Comparison of ENCODE assay signal across 8 cellular contexts in the genomic region with DNA sequence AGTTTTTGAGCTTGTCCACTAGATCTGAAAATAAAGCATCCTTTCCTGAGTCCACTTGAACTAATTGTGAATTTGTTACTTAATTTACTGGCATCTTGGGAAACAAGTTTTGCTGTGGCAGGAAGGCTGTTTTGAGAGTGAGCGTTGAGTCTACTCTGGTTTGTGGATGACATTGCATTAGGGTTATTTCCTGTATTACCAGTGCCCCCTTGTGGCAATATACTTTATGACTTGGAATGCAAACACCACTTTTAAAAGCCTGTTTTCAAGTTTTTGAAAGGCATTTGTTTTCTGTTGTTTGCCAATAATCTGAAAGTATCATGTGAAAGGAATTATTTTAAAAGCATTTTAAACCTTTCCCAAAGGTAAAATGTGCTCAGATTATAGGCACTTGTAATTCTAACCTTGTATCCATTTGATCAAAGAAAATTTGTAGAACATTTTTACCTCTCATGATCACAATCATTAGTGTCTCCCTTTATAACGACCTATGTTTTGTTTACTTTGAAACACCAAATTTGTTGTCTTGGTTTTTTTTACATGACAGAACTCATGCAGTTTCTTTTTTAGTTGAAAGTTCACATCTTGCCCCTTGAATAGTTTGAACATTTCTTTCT. TPM values are rescaled to one million over a fixed set of nuclear protein-coding genes. Genes with fewer than 3 reads are reported as not detected.
DNase-seq lines count a peak whose midpoint lies in the region; ATAC-seq, FAIRE-seq and TF ChIP-seq lines count a peak whose summit lies in the region.

No MANE protein-coding gene starts in this region.

- no peak for TF ChIP-seq POLR2A in K562 (conservative IDR thresholded peaks at IDR 0.05)

- TF ChIP-seq RAD21 in K562 (CRISPR knock-in tag; conservative IDR thresholded peaks at IDR 0.05 in 1 of 2, IDR thresholded peaks at IDR 0.05 in 1 of 2), result peak; percentile 81 to 82

- no peaks in the 10 kb centered on the region for H3K79me2 ChIP-seq in K562 (ENCODE audit: control insufficient read depth, insufficient read depth, low read length)

- H3K36me3 ChIP-seq in K562 (ENCODE audit: control insufficient read depth, insufficient read depth, low read length) (no peaks in the 10 kb centered on the region), iPS-20b (ENCODE audit: insufficient read depth, low read depth, low read length) (no peaks in the 10 kb centered on the region)

- no peaks in the 10 kb centered on the region for H3K9me3 ChIP-seq in K562 (replicated peaks; ENCODE audit: control insufficient read depth, insufficient read depth, low read depth, low read length)
- no peaks in the 10 kb centered on the region for H3K9me3 ChIP-seq in iPS-20b (ENCODE audit: insufficient read depth, low read depth, low read length)

- intact Hi-C loops in K562 (cut with micrococcal nuclease), result loop anchor here (1.0 to 10.0 kb wide), 3 partner anchors 153 to 661 kb away; no protein-coding TSS in a partner anchor

- no peak overlapping the region for H3K27ac ChIP-seq in K562 (ENCODE audit: extremely low read depth, low read depth, low read length)
- no peak overlapping the region for H3K27ac ChIP-seq in iPS-20b (ENCODE audit: low read length)

- no peaks in the 10 kb centered on the region for H3K36me3 Mint-ChIP-seq in stimulated activated effector memory CD8-positive, alpha-beta T cell treated with anti-CD3 and anti-CD28 coated beads, Interleukin-12 subunit alpha, Interleukin-12 subunit beta, amount 100 ng/mL, for 72 hours

- H3K4me3 ChIP-seq in K562 (no peak overlapping the region), iPS-20b (ENCODE audit: low read length) (no peak overlapping the region)

- DNase-seq in NCI-H82 (lab: John Stamatoyannopoulos, UW), result peak; percentile 68
- DNase-seq in NCI-H82 treated with DMSO at 0.1 percent for 48 hours (lab: John Stamatoyannopoulos, UW; ENCODE audit: unreplicated experiment), result no peak
- peak; percentile 27 for DNase-seq in NCI-H748 treated with DMSO at 0.1 percent for 48 hours (lab: John Stamatoyannopoulos, UW)
- peak; percentile 49 to 76 (median 52) for DNase-seq in K562 (ENCODE audit: extremely low read depth in 1 of 4, low spot score in 3 of 4)
- DNase-seq in stimulated activated effector memory CD8-positive, alpha-beta T cell treated with anti-CD3 and anti-CD28 coated beads, Interleukin-12 subunit alpha, Interleukin-12 subunit beta, amount 100 ng/mL, for 72 hours (ENCODE audit: low spot score in 2 of 2), result peak in 1 of 2 donors; percentile 25

- no peak for TF ChIP-seq EP300 in K562 (IDR thresholded peaks at IDR 0.05; ENCODE audit: low read length)

- in situ Hi-C loops in K562 (cut with MboI), result loop anchor here (25.0 kb wide), 1 partner anchor 151 kb away; no protein-coding TSS in a partner anchor

- no peaks in the 10 kb centered on the region for H4K20me1 ChIP-seq in K562 (replicated peaks; ENCODE audit: control insufficient read depth, insufficient read depth, low read length)

- ATAC-seq in GM19043 (IDR thresholded peaks at IDR 0.05; ENCODE audit: low read depth, unreplicated experiment) (peak; percentile 87), HG03159 (IDR thresholded peaks at IDR 0.05; ENCODE audit: unreplicated experiment) (peak; percentile 98), K562 (peak; percentile 90)
- peak; percentile 76 for ATAC-seq in stimulated activated effector memory CD8-positive, alpha-beta T cell treated with anti-CD3 and anti-CD28 coated beads, Interleukin-12 subunit alpha, Interleukin-12 subunit beta, amount 100 ng/mL, for 72 hours

- H3K27ac Mint-ChIP-seq in stimulated activated effector memory CD8-positive, alpha-beta T cell treated with anti-CD3 and anti-CD28 coated beads, Interleukin-12 subunit alpha, Interleukin-12 subunit beta, amount 100 ng/mL, for 72 hours, result no peak overlapping the region

- no peak overlapping the region; the same call in 1 of the 2 replicates for H2AFZ ChIP-seq in K562 (ENCODE audit: low read depth, low read length)

- no peak overlapping the region for H3K4me2 ChIP-seq in K562 (ENCODE audit: insufficient read depth, low read length)

- H3K9me1 ChIP-seq in K562 (ENCODE audit: control insufficient read depth, insufficient read depth, low read length), result no peaks in the 10 kb centered on the region

- 0% methylated on average over 2 of the region's 2 CpGs for WGBS in K562 (ENCODE audit: insufficient coverage, low coverage, missing lambda C conversion rate)

- BruUV-seq in K562 (replicated peaks; lab: Mats Ljungman, UMichigan), result no TSS peak

- H3K27me3 ChIP-seq in K562 (ENCODE audit: control insufficient read depth in 2 of 2, insufficient read depth in 2 of 2, low read length in 2 of 2) (peaks cover 0 to 2% of the 10 kb centered on the region in 2 experiments; a peak in 1 of 5 replicates), iPS-20b (ENCODE audit: insufficient read depth, low read length) (no peaks in the 10 kb centered on the region)

- no peaks in the 10 kb centered on the region for H3K9me3 Mint-ChIP-seq in stimulated activated effector memory CD8-positive, alpha-beta T cell treated with anti-CD3 and anti-CD28 coated beads, Interleukin-12 subunit alpha, Interleukin-12 subunit beta, amount 100 ng/mL, for 72 hours

- CTCF ChIA-PET in K562 (lab: Yijun Ruan, JAX; ENCODE audit: low intra/inter-chr PET ratio), result interaction anchor here (0.6 to 1.3 kb wide), 5 partner anchors 28 to 244 kb away, joined by 3 to 12 read pairs (median 3); no protein-coding TSS in a partner anchor

- POLR2A ChIA-PET in K562 (lab: Yijun Ruan, JAX), result no interaction called here

- H3K9ac ChIP-seq in K562 (ENCODE audit: insufficient read depth in 1 of 2, low read depth in 2 of 2, low read length in 2 of 2), result no peak overlapping the region
- H3K9ac ChIP-seq in iPS-20b (ENCODE audit: low read depth, low read length), result 0 out of 2 replicates have a peak overlapping the region, but pooled peaks have one; percentile 28

- H3K4me1 Mint-ChIP-seq in stimulated activated effector memory CD8-positive, alpha-beta T cell treated with anti-CD3 and anti-CD28 coated beads, Interleukin-12 subunit alpha, Interleukin-12 subunit beta, amount 100 ng/mL, for 72 hours, result no peaks in the 10 kb centered on the region

- peak; percentile 66 to 80 (median 66) for TF ChIP-seq CTCF in K562 (IDR thresholded peaks at IDR 0.05 in 2 of 3, conservative IDR thresholded peaks at IDR 0.05 in 1 of 3; ENCODE audit: insufficient read depth in 2 of 3, low read depth in 1 of 3, low read length in 3 of 3)

- peak; percentile 87 for FAIRE-seq in K562 (lab: Jason Lieb, UNC)

- no peaks in the 10 kb centered on the region for H3K4me1 ChIP-seq in K562 (replicated peaks in 1 of 2; ENCODE audit: control insufficient read depth in 2 of 2, insufficient read depth in 2 of 2, low read length in 2 of 2)
- H3K4me1 ChIP-seq in iPS-20b (ENCODE audit: insufficient read depth, low read length), result no peaks in the 10 kb centered on the region

- no peak overlapping the region for H3K4me3 Mint-ChIP-seq in stimulated activated effector memory CD8-positive, alpha-beta T cell treated with anti-CD3 and anti-CD28 coated beads, Interleukin-12 subunit alpha, Interleukin-12 subunit beta, amount 100 ng/mL, for 72 hours

TF ChIP-seq in K562, 482 proteins besides CTCF, POLR2A, EP300 and RAD21 (continues in another document):
- peak; percentile 45; the same call in 1 of the 2 replicates for TF ChIP-seq C11orf30 (IDR thresholded peaks at IDR 0.05; ENCODE audit: low read depth)
- TF ChIP-seq ZNF354B (CRISPR knock-in tag; IDR thresholded peaks at IDR 0.05), result no peak
- no peak; the same call in 1 of the 2 replicates for TF ChIP-seq ZNF766 (CRISPR knock-in tag; conservative IDR thresholded peaks at IDR 0.05)
- TF ChIP-seq, protein P1, sequence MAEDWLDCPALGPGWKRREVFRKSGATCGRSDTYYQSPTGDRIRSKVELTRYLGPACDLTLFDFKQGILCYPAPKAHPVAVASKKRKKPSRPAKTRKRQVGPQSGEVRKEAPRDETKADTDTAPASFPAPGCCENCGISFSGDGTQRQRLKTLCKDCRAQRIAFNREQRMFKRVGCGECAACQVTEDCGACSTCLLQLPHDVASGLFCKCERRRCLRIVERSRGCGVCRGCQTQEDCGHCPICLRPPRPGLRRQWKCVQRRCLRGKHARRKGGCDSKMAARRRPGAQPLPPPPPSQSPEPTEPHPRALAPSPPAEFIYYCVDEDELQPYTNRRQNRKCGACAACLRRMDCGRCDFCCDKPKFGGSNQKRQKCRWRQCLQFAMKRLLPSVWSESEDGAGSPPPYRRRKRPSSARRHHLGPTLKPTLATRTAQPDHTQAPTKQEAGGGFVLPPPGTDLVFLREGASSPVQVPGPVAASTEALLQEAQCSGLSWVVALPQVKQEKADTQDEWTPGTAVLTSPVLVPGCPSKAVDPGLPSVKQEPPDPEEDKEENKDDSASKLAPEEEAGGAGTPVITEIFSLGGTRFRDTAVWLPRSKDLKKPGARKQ (CRISPR knock-in tag; IDR thresholded peaks at IDR 0.05), result no peak
- TF ChIP-seq YY1 (IDR thresholded peaks at IDR 0.05; ENCODE audit: borderline replicate concordance in 1 of 3, control insufficient read depth in 1 of 3, extremely low read depth in 1 of 3, insufficient read depth in 3 of 3, insufficient read length in 1 of 3, insufficient replicate concordance in 2 of 3, low read depth in 1 of 3, low read length in 2 of 3), result no peak
- no peak for TF ChIP-seq MCM5 (IDR thresholded peaks at IDR 0.05; ENCODE audit: low read depth)
- no peak for TF ChIP-seq ZNF121 (CRISPR knock-in tag; conservative IDR thresholded peaks at IDR 0.05)
- TF ChIP-seq MIER1 (IDR thresholded peaks at IDR 0.05; ENCODE audit: low read depth), result no peak

RNA-seq across cellular contexts. Expression of a gene that starts 18.0 kb away (rescaled TPM):
- 0.33 TPM in 1 of 2 replicates, not detected in the other for total RNA-seq in K562 (2011; cell fraction: chromatin; rRNA removed; ENCODE audit: low replicate concordance)
- 0.13 TPM in 1 of 2 replicates, not detected in the other for total RNA-seq in K562 (2011; cell fraction: nucleolus; rRNA removed)
- total RNA-seq in K562 (2011; cell fraction: nucleoplasm; rRNA removed), result 0.22 TPM in 1 of 2 replicates, not detected in the other
- total RNA-seq in K562 (2014; rRNA removed), result 0.05 and 0.20 TPM in 2 replicates
- total RNA-seq in K562 (2014; rRNA removed; fragmentation: Illumina TruSeq; extraction: Trizol), result 0.11 and 0.26 TPM in 2 replicates
- total RNA-seq in K562 (2015; rRNA removed; fragmentation: Illumina TruSeq; extraction: Trizol), result 0.08 and 0.14 TPM in 2 replicates
- 0.07 and 0.25 TPM in 2 replicates for total RNA-seq in K562 (2021)
- 0.03 and 0.09 TPM in 2 replicates for polyA plus RNA-seq in K562 (2011; rRNA removed)
- polyA plus RNA-seq in K562 (2011; cell fraction: cytosol; rRNA removed), result 0.04 and 0.06 TPM in 2 replicates
- 0.06 and 0.22 TPM in 2 replicates for polyA plus RNA-seq in K562 (2011; cell fraction: nucleus; rRNA removed)
- polyA plus RNA-seq in K562 (2012), result 0.09 and 0.32 TPM in 2 replicates
- 0.04 and 0.07 TPM in 2 replicates for polyA plus RNA-seq in K562 (2014; fragmentation: Illumina TruSeq; extraction: Trizol)
- under 1 TPM; 0.07 to 0.15 TPM for polyA plus RNA-seq in K562 (2014; fragmentation: Nextera tagmentation; extraction: Ambion mirVana)
- 0.09 TPM in 1 of 2 replicates, not detected in the other for polyA plus RNA-seq in K562 (2014; rRNA removed)
- polyA minus RNA-seq in K562 (2011; rRNA and poly(A)+ RNA removed), result 0.09 TPM in 1 of 2 replicates, not detected in the other
- not detected in 2 replicates for polyA minus RNA-seq in K562 (2011; cell fraction: cytosol; rRNA and poly(A)+ RNA removed)
- 0.13 and 0.89 TPM in 2 replicates for polyA minus RNA-seq in K562 (2011; cell fraction: nucleus; rRNA and poly(A)+ RNA removed)
